9 cellular contexts compared by ENCODE assay signal in genomic region chr7:116501425-116502167, GRCh38. TPM values are rescaled to one million over a fixed set of nuclear protein-coding genes. Genes with fewer than 3 reads are reported as not detected.
A peak's percentile ranks its signal among the peaks of the same experiment; 100 is the strongest.
DNase-seq lines count a peak whose midpoint lies in the region; ATAC-seq and TF ChIP-seq lines count a peak whose summit lies in the region.
"Had no signal": no experiment of that assay in that cellular context is flagged by ENCODE, and none has a peak within 500 bp of the region (broad histone marks: within the 10 kb centered on the region; RNA-seq: fewer than 3 reads in every experiment).

No MANE protein-coding gene starts in this region.

- no peak for TF ChIP-seq POLR2A in body of pancreas (IDR thresholded peaks at IDR 0.05)

- H3K27me3 ChIP-seq in body of pancreas: no peaks in the 10 kb centered on the region
- no peaks in the 10 kb centered on the region for H3K27me3 ChIP-seq in thoracic aorta (replicated peaks; ENCODE audit: insufficient read depth)

- peaks cover 34% of the 10 kb centered on the region for H3K4me1 ChIP-seq in body of pancreas
- peaks cover 26 to 44% of the 10 kb centered on the region in 2 donors for H3K4me1 ChIP-seq in thoracic aorta (ENCODE audit: control insufficient read depth in 1 of 2, low read depth in 2 of 2)

- ATAC-seq in body of pancreas (no peak), thoracic aorta (ENCODE audit: insufficient number of reproducible peaks, low FRiP score, low read depth) (no peak)

- H3K27ac ChIP-seq in body of pancreas: peak overlapping the region in 3 of 4 donors; percentile 28 to 84 (median 74)
- peak overlapping the region; percentile 99 for H3K27ac ChIP-seq in thoracic aorta

- WGBS in body of pancreas, 2 donors: 33 to 38% methylated on average over 5 of the region's 5 CpGs

- intact Hi-C loops in body of pancreas (cut with DNase I): no loop called here

- TF ChIP-seq CTCF in body of pancreas (IDR thresholded peaks at IDR 0.05): no peak
- TF ChIP-seq CTCF in thoracic aorta (IDR thresholded peaks at IDR 0.05): no peak

- H3K36me3 ChIP-seq in body of pancreas (replicated peaks in 1 of 2; ENCODE audit: insufficient read depth in 1 of 2, low read depth in 2 of 2): no peaks in the 10 kb centered on the region
- no peaks in the 10 kb centered on the region for H3K36me3 ChIP-seq in thoracic aorta

- H3K4me3 ChIP-seq in body of pancreas: no peak overlapping the region
- H3K4me3 ChIP-seq in thoracic aorta: peak overlapping the region; percentile 96

- no peaks in the 10 kb centered on the region for H3K9me3 ChIP-seq in body of pancreas
- H3K9me3 ChIP-seq in thoracic aorta: no peaks in the 10 kb centered on the region

- peak; percentile 42 for DNase-seq in HuH-7 (ENCODE audit: low spot score)
- peak in 3 of 4 donors; percentile 21 to 46 (median 34) for DNase-seq in body of pancreas
- peak; percentile 42 for DNase-seq in kidney tubule cell (ENCODE audit: low spot score)
- no peak for DNase-seq in thoracic aorta (ENCODE audit: low spot score)
- DNase-seq in NCI-H2171 (lab: John Stamatoyannopoulos, UW): no peak
- no peak for DNase-seq in NCI-H2107 (lab: John Stamatoyannopoulos, UW)
- no peak for DNase-seq in NCI-H2196 treated with DMSO at 0.1 percent for 48 hours (lab: John Stamatoyannopoulos, UW; ENCODE audit: unreplicated experiment)
- DNase-seq in activated gamma-delta T cell (lab: John Stamatoyannopoulos, UW): no peak
- DNase-seq: naive thymus-derived CD4-positive, alpha-beta T cell had no signal

RNA-seq across cellular contexts. Expression of gene CAV2, which starts 2.1 kb away (rescaled TPM):
- 10 to 100 TPM; 47.0 to 51.1 TPM for total RNA-seq in body of pancreas
- total RNA-seq in thoracic aorta: 100 to 1,000 TPM in 1 of 2 donors, 10 to 100 TPM in 1; 93.8 to 157 TPM

RNA-seq across cellular contexts. Expression of gene CAV1, which starts 23.2 kb away (rescaled TPM):
- total RNA-seq in body of pancreas (10 to 100 TPM; 28.5 to 32.6 TPM), thoracic aorta (100 to 1,000 TPM; 194 to 210 TPM)

Comparison
In these comparisons a context has a peak if more than half of its experiments do, and no peak if none do; other contexts are left out.
1. DNase-seq: peak in HuH-7 (single experiment), body of pancreas (3 of 4) and kidney tubule cell (single experiment); none in thoracic aorta (single experiment), NCI-H2171 (single experiment), NCI-H2107 (single experiment), NCI-H2196 treated with DMSO at 0.1 percent for 48 hours (single experiment) and activated gamma-delta T cell (single experiment).
2. RNA of gene CAV1, which starts 23.2 kb away (total RNA-seq): 194 to 210 TPM in thoracic aorta; 28.5 to 32.6 TPM in body of pancreas; every median in the first group is over 4 times any median in the second.